In the genomic region with DNA sequence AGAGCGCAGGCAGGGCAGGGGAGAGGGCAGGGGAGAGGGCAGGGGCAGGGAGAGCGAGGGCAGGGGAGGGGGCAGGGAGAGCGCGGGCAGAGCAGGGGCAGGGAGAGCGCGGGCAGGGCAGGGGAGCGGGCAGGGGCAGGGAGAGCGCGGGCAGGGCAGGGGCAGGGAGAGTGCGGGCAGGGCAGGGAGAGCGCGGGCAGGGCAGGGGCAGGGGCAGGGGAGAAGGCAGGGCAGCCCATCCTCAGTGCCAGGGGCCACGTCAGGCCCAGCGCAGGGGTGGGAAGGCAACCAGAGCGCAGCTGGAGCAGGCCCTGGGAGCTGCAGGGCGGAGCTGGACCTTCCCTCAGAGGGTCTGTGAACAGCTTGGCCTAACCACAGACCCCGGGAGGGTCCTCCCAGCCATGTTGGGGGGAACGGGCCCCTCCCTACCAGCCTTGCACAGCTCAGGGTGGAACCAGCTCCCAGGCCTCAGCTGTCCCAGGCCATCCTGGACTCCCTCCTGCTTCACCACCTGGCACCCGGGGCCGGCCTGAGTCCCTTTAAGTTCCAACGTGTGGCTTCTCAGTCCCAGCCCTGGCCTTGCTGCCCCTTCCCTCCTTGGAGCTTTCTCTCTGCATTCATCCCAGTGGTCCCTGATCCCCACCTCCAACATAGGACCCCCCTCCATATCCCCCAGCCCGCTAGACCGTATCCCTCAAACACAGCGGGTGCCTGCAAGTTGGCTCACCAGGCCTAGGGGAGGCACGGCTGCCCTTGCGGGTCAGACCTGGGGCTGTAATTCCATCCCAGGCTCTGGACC, we compare ENCODE assay signal across 1 cellular context.
A peak's percentile ranks its signal among the peaks of the same experiment; 100 is the strongest.
TF ChIP-seq lines count a peak whose summit lies in the region.

No MANE protein-coding gene starts in this region.

TF ChIP-seq in HEK293, 187 proteins besides CTCF, POLR2A, EP300 and RAD21 (continued from another document):
- TF ChIP-seq, protein P1, sequence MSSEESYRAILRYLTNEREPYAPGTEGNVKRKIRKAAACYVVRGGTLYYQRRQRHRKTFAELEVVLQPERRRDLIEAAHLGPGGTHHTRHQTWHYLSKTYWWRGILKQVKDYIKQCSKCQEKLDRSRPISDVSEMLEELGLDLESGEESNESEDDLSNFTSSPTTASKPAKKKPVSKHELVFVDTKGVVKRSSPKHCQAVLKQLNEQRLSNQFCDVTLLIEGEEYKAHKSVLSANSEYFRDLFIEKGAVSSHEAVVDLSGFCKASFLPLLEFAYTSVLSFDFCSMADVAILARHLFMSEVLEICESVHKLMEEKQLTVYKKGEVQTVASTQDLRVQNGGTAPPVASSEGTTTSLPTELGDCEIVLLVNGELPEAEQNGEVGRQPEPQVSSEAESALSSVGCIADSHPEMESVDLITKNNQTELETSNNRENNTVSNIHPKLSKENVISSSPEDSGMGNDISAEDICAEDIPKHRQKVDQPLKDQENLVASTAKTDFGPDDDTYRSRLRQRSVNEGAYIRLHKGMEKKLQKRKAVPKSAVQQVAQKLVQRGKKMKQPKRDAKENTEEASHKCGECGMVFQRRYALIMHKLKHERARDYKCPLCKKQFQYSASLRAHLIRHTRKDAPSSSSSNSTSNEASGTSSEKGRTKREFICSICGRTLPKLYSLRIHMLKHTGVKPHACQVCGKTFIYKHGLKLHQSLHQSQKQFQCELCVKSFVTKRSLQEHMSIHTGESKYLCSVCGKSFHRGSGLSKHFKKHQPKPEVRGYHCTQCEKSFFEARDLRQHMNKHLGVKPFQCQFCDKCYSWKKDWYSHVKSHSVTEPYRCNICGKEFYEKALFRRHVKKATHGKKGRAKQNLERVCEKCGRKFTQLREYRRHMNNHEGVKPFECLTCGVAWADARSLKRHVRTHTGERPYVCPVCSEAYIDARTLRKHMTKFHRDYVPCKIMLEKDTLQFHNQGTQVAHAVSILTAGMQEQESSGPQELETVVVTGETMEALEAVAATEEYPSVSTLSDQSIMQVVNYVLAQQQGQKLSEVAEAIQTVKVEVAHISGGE (tag by site-specific recombination; conservative IDR thresholded peaks at IDR 0.05; ENCODE audit: low read depth): no peak
- TF ChIP-seq ZBTB7A (tag by site-specific recombination; IDR thresholded peaks at IDR 0.05; ENCODE audit: low read depth) (peak; percentile 52; the same call in 1 of the 2 replicates), ZIC2 (tag by site-specific recombination; IDR thresholded peaks at IDR 0.05) (no peak), REPIN1 (tag by site-specific recombination; IDR thresholded peaks at IDR 0.05; ENCODE audit: low read depth) (no peak), WT1 (tag by site-specific recombination; IDR thresholded peaks at IDR 0.05) (no peak)
